ENCODE assay signal across 8 cellular contexts in the genomic region with DNA sequence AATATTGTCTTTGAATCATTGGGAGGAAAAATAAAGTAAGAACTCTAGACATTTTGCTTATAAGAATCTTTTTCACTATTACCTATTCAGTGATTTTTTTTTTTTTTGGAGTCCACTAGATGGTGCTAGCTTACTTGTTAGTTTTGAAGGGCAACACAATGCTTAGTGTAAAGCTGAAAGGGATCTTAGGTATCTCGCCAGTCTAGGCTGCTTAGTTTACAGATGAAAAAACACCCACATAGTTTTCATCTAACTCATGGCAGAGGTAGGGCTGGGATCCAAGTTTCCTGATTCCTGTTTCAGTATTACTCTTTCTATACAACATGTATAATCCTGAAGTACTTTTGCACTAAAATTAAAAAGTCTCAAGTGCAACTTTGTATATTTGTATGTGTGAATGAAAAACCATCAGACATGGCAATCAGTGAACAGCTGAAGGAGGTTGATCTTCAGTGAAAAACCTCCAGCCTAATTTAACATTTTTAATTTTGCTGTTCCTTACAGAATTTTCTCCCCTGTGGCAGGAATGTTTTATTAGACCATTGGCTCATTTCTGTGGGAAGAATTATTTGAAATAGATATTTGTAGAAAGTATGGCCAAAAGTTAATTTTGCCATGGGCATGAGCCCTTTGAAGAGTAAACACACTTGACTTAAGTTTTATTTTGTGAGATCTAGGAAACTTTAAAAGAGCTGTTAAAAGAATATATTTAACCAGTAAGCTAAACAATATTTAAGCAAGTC. TPM values are rescaled to one million over a fixed set of nuclear protein-coding genes. Genes with fewer than 3 reads are reported as not detected.
A peak's percentile ranks its signal among the peaks of the same experiment; 100 is the strongest.
DNase-seq lines count a peak whose midpoint lies in the region; ATAC-seq and TF ChIP-seq lines count a peak whose summit lies in the region.

No MANE protein-coding gene starts in this region.

- no peaks in the 10 kb centered on the region for H3F3A ChIP-seq in DOHH2 (ENCODE audit: control insufficient read depth, insufficient read depth)

- H3K9ac ChIP-seq in Karpas-422 (ENCODE audit: low read length) (no peak overlapping the region), OCI-LY3 (ENCODE audit: low read length) (no peak overlapping the region)

- intact Hi-C loops in vagina (cut with DNase I), result no loop called here

- no peak overlapping the region for H3K27ac Mint-ChIP-seq in T-helper 2 cell treated with Interferon-gamma antibody and Interleukin-4, amounts not matched to agents 5 μg/mL and 100 μg/mL, for 36 hours

- H2AFZ ChIP-seq in Karpas-422 (ENCODE audit: low read length), result no peak overlapping the region
- H2AFZ ChIP-seq in OCI-LY3 (ENCODE audit: low read depth, low read length), result peak overlapping the region; percentile 19; the same call in 1 of the 2 replicates
- no peak overlapping the region for H2AFZ ChIP-seq in osteoblast (ENCODE audit: low read length)

- H3K4me3 Mint-ChIP-seq in T-helper 2 cell treated with Interferon-gamma antibody and Interleukin-4, amounts not matched to agents 5 μg/mL and 100 μg/mL, for 36 hours, result no peak overlapping the region

- H3K9me3 ChIP-seq in DOHH2 (ENCODE audit: control insufficient read depth, insufficient read depth, low read length), result no peaks in the 10 kb centered on the region
- no peaks in the 10 kb centered on the region for H3K9me3 ChIP-seq in Karpas-422 (ENCODE audit: low read length)
- H3K9me3 ChIP-seq in OCI-LY3 (ENCODE audit: insufficient read depth, low read length), result no peaks in the 10 kb centered on the region
- H3K9me3 ChIP-seq in osteoblast (ENCODE audit: low read depth, low read length), result no peaks in the 10 kb centered on the region
- no peaks in the 10 kb centered on the region for H3K9me3 ChIP-seq in vagina

- no peaks in the 10 kb centered on the region for H3K36me3 Mint-ChIP-seq in T-helper 2 cell treated with Interferon-gamma antibody and Interleukin-4, amounts not matched to agents 5 μg/mL and 100 μg/mL, for 36 hours (ENCODE audit: low read depth)

- H4K20me1 ChIP-seq in DOHH2 (ENCODE audit: control insufficient read depth, insufficient read depth, low read depth, low read length), result no peaks in the 10 kb centered on the region
- H4K20me1 ChIP-seq in Karpas-422 (ENCODE audit: insufficient read depth, low read depth, low read length), result no peaks in the 10 kb centered on the region
- no peaks in the 10 kb centered on the region for H4K20me1 ChIP-seq in OCI-LY3 (ENCODE audit: insufficient read depth, low read length)
- no peaks in the 10 kb centered on the region for H4K20me1 ChIP-seq in osteoblast (ENCODE audit: insufficient read depth, low read length)

- H3K9me2 ChIP-seq in DOHH2 (replicated peaks; ENCODE audit: control insufficient read depth, low read length) (no peaks in the 10 kb centered on the region), Karpas-422 (replicated peaks; ENCODE audit: insufficient read depth, low read length) (no peaks in the 10 kb centered on the region)

- DNase-seq in Karpas-422 (peak; percentile 77), epidermal melanocyte (ENCODE audit: insufficient read length, low spot score) (peak; percentile 22), osteoblast (ENCODE audit: insufficient read length, low spot score, missing footprints) (peak; percentile 25), vagina (ENCODE audit: extremely low spot score in 2 of 2) (no peak)
- DNase-seq in T-helper 2 cell treated with Interferon-gamma antibody and Interleukin-4, amounts not matched to agents 5 μg/mL and 100 μg/mL, for 36 hours (ENCODE audit: low spot score), result no peak

- no peaks in the 10 kb centered on the region for H3K9me3 Mint-ChIP-seq in T-helper 2 cell treated with Interferon-gamma antibody and Interleukin-4, amounts not matched to agents 5 μg/mL and 100 μg/mL, for 36 hours

- H3K4me2 ChIP-seq in DOHH2 (ENCODE audit: low read length) (no peak overlapping the region), Karpas-422 (ENCODE audit: low read depth, low read length, poor library complexity, severe bottlenecking) (no peak overlapping the region), OCI-LY3 (ENCODE audit: low read length) (peak overlapping the region; percentile 16), osteoblast (ENCODE audit: insufficient read depth, low read length) (no peak overlapping the region)

- H3K4me3 ChIP-seq in DOHH2 (ENCODE audit: low read length), result no peak overlapping the region
- H3K4me3 ChIP-seq in Karpas-422 (ENCODE audit: low read length), result no peak overlapping the region
- no peak overlapping the region for H3K4me3 ChIP-seq in OCI-LY3 (ENCODE audit: low read length)
- H3K4me3 ChIP-seq in osteoblast (ENCODE audit: insufficient read depth, low read length), result no peak overlapping the region
- H3K4me3 ChIP-seq in vagina, result no peak overlapping the region

- H3K4me1 ChIP-seq in DOHH2 (ENCODE audit: control insufficient read depth, low read length) (no peaks in the 10 kb centered on the region), Karpas-422 (ENCODE audit: low read length) (no peaks in the 10 kb centered on the region), OCI-LY3 (ENCODE audit: low read length) (no peaks in the 10 kb centered on the region), osteoblast (ENCODE audit: insufficient read depth, low read length) (no peaks in the 10 kb centered on the region), vagina (no peaks in the 10 kb centered on the region)

- peak; percentile 68 for TF ChIP-seq CTCF in DOHH2 (IDR thresholded peaks at IDR 0.05; ENCODE audit: low read depth, low read length, poor library complexity, severe bottlenecking)
- peak; percentile 71 for TF ChIP-seq CTCF in OCI-LY3 (IDR thresholded peaks at IDR 0.05; ENCODE audit: low read depth, low read length)
- TF ChIP-seq CTCF in osteoblast (IDR thresholded peaks at IDR 0.05; ENCODE audit: extremely low read depth, low read depth, low read length), result peak; percentile 57
- TF ChIP-seq CTCF in vagina (IDR thresholded peaks at IDR 0.05), result peak in 1 of 3 experiments; percentile 20

- ATAC-seq in GM21529 (IDR thresholded peaks at IDR 0.05; ENCODE audit: unreplicated experiment), result peak; percentile 84

- H3K27me3 ChIP-seq in DOHH2 (ENCODE audit: control insufficient read depth, low read length) (no peaks in the 10 kb centered on the region), Karpas-422 (ENCODE audit: low read length) (no peaks in the 10 kb centered on the region), OCI-LY3 (ENCODE audit: low read depth, low read length) (no peaks in the 10 kb centered on the region), osteoblast (ENCODE audit: insufficient read depth, low read length) (no peaks in the 10 kb centered on the region), vagina (no peaks in the 10 kb centered on the region)

- H3K79me2 ChIP-seq in DOHH2 (ENCODE audit: control insufficient read depth, low read length), result no peaks in the 10 kb centered on the region
- no peaks in the 10 kb centered on the region for H3K79me2 ChIP-seq in Karpas-422 (ENCODE audit: low read length)
- no peaks in the 10 kb centered on the region for H3K79me2 ChIP-seq in OCI-LY3 (ENCODE audit: low read length)
- no peaks in the 10 kb centered on the region for H3K79me2 ChIP-seq in osteoblast (ENCODE audit: insufficient read depth, low read length)

- H3K4me1 Mint-ChIP-seq in T-helper 2 cell treated with Interferon-gamma antibody and Interleukin-4, amounts not matched to agents 5 μg/mL and 100 μg/mL, for 36 hours (ENCODE audit: low read depth), result no peaks in the 10 kb centered on the region

- no peak for TF ChIP-seq POLR2A in vagina (IDR thresholded peaks at IDR 0.05)

- no peaks in the 10 kb centered on the region for H3K27me3 Mint-ChIP-seq in T-helper 2 cell treated with Interferon-gamma antibody and Interleukin-4, amounts not matched to agents 5 μg/mL and 100 μg/mL, for 36 hours (ENCODE audit: low read depth)

- no peak overlapping the region for H3K27ac ChIP-seq in DOHH2 (ENCODE audit: low read depth, low read length)
- H3K27ac ChIP-seq in Karpas-422 (ENCODE audit: low read length), result no peak overlapping the region
- H3K27ac ChIP-seq in OCI-LY3 (ENCODE audit: low read length), result no peak overlapping the region
- H3K27ac ChIP-seq in osteoblast (ENCODE audit: low read depth, low read length), result no peak overlapping the region
- no peak overlapping the region for H3K27ac ChIP-seq in vagina

- H3K36me3 ChIP-seq in DOHH2 (ENCODE audit: control insufficient read depth, low read length) (no peaks in the 10 kb centered on the region), Karpas-422 (ENCODE audit: insufficient read depth, low read length) (no peaks in the 10 kb centered on the region), OCI-LY3 (replicated peaks; ENCODE audit: low read depth, low read length) (no peaks in the 10 kb centered on the region), osteoblast (ENCODE audit: insufficient read depth, low read length) (no peaks in the 10 kb centered on the region), vagina (no peaks in the 10 kb centered on the region)

RNA-seq across cellular contexts. Expression of a gene that starts 40.7 kb away (rescaled TPM):
- not detected in 2 replicates for total RNA-seq in Karpas-422 (2014; rRNA removed; shearing (Covaris generic); ENCODE audit: low replicate concordance)
- total RNA-seq in osteoblast (under 0.01 TPM in 1 of 2 replicates, not detected in the other), vagina (0.25 TPM)

RNA-seq across cellular contexts. Expression of a gene that starts 40.8 kb away (rescaled TPM):
- total RNA-seq in Karpas-422 (2014; rRNA removed; shearing (Covaris generic); ENCODE audit: low replicate concordance), result not detected in 2 replicates
- total RNA-seq in osteoblast (not detected in 2 replicates), vagina (not detected)

Comparison
In these comparisons a context has a peak if more than half of its experiments do, and no peak if none do; other contexts are left out.
1. DNase-seq: peak in Karpas-422 (single experiment), epidermal melanocyte (single experiment) and osteoblast (single experiment); none in T-helper 2 cell treated with Interferon-gamma antibody and Interleukin-4, amounts not matched to agents 5 μg/mL and 100 μg/mL, for 36 hours (single experiment) and vagina (0 of 2).